In the genomic region with DNA sequence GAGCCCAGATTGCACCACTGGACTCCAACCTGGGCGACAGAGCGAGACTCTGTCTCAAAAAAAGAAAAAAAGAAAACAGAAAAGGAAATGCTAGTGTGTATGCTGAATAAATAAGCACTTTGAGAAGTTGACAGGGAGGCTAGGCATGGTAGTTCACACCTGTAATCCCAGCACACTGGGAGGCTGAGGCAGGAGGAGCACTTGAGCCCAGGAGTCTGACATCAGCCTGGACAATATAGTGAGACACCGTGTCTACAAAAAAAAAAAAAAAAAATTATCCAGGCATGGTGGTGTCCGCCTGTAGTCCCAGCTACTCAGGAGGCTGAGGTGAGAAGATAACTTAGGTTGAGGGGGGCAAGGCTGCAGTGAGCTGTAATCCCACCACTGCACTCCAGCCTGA, we compare ENCODE assay signal across 23 cellular contexts.
"Had no signal": no experiment of that assay in that cellular context is flagged by ENCODE, and none has a peak within 500 bp of the region (broad histone marks: within the 10 kb centered on the region; RNA-seq: fewer than 3 reads in every experiment).

No MANE protein-coding gene starts in this region.

- H3K4me3 Mint-ChIP-seq: naive thymus-derived CD8-positive, alpha-beta T cell; stimulated activated naive B cell treated with anti-CD40 and anti-IgM and Interleukin-4, amounts not matched to agents 10 μg/mL and 1 μg/mL and 100 μg/mL, for 72 hours; stimulated activated naive CD8-positive, alpha-beta T cell treated with anti-CD3 and anti-CD28 coated beads, Interleukin-15, Interleukin-2, amounts not matched to agents 100 ng/mL and 50 ng/mL, for 24 hours had no signal

- DNase-seq: dermis blood vessel endothelial cell; effector memory CD4-positive, alpha-beta T cell; foreskin keratinocyte; heart left ventricle; left cardiac atrium; left lung; naive thymus-derived CD8-positive, alpha-beta T cell; sigmoid colon; stimulated activated CD4-positive, alpha-beta T cell treated with anti-CD3 and anti-CD28 coated beads, Interleukin-2, amount 100 ng/mL, for 24 hours; stimulated activated CD4-positive, alpha-beta T cell treated with anti-CD3 and anti-CD28 coated beads, Interleukin-4, amount 100 ng/mL, for 4 hours; stimulated activated naive B cell treated with anti-CD40 and anti-IgM and Interleukin-4, amounts not matched to agents 10 μg/mL and 1 μg/mL and 100 μg/mL, for 72 hours; transverse colon; upper lobe of right lung had no signal

- H3K27ac ChIP-seq: coronary artery, esophagus muscularis mucosa, foreskin keratinocyte, gastroesophageal sphincter, heart left ventricle, hepatocyte, parathyroid adenoma, right atrium auricular region, sigmoid colon, suprapubic skin, transverse colon, upper lobe of right lung, vagina had no signal

- H3K9me3 Mint-ChIP-seq: naive thymus-derived CD8-positive, alpha-beta T cell; stimulated activated naive CD8-positive, alpha-beta T cell treated with anti-CD3 and anti-CD28 coated beads, Interleukin-15, Interleukin-2, amounts not matched to agents 100 ng/mL and 50 ng/mL, for 24 hours had no signal

- H3K27me3 ChIP-seq: esophagus muscularis mucosa, foreskin keratinocyte, gastroesophageal sphincter, heart left ventricle, hepatocyte, left lung, right atrium auricular region, sigmoid colon, suprapubic skin, transverse colon, upper lobe of right lung, vagina had no signal

- H3K9ac ChIP-seq: parathyroid adenoma had no signal

- H3K27ac Mint-ChIP-seq: stimulated activated naive B cell treated with anti-CD40 and anti-IgM and Interleukin-4, amounts not matched to agents 10 μg/mL and 1 μg/mL and 100 μg/mL, for 72 hours; stimulated activated naive CD8-positive, alpha-beta T cell treated with anti-CD3 and anti-CD28 coated beads, Interleukin-15, Interleukin-2, amounts not matched to agents 100 ng/mL and 50 ng/mL, for 24 hours had no signal

- H3K4me3 ChIP-seq: coronary artery, esophagus muscularis mucosa, gastroesophageal sphincter, heart left ventricle, hepatocyte, left lung, right atrium auricular region, sigmoid colon, suprapubic skin, transverse colon, upper lobe of right lung, vagina had no signal

- H3K27me3 Mint-ChIP-seq: naive thymus-derived CD8-positive, alpha-beta T cell; progenitor cell of endocrine pancreas; stimulated activated naive CD8-positive, alpha-beta T cell treated with anti-CD3 and anti-CD28 coated beads, Interleukin-15, Interleukin-2, amounts not matched to agents 100 ng/mL and 50 ng/mL, for 24 hours had no signal

- H3K9me3 ChIP-seq: esophagus muscularis mucosa, gastroesophageal sphincter, heart left ventricle, left lung, right atrium auricular region, sigmoid colon, suprapubic skin, transverse colon, upper lobe of right lung, vagina had no signal

- H3K4me2 ChIP-seq: hepatocyte had no signal

- H3K4me1 ChIP-seq: foreskin keratinocyte, transverse colon, upper lobe of right lung had no signal

- ATAC-seq: foreskin keratinocyte; gastroesophageal sphincter; heart left ventricle; left cardiac atrium; left lung; naive thymus-derived CD8-positive, alpha-beta T cell; stimulated activated naive B cell treated with anti-CD40 and anti-IgM and Interleukin-4, amounts not matched to agents 10 μg/mL and 1 μg/mL and 100 μg/mL, for 72 hours had no signal

- H3K36me3 ChIP-seq: right atrium auricular region, transverse colon, upper lobe of right lung had no signal
